Comparison of ENCODE assay signal across 1 cellular context in genomic region chr2:38960609-38961320, GRCh38.
TF ChIP-seq lines count a peak whose summit lies in the region.

No MANE protein-coding gene starts in this region.

TF ChIP-seq in GM12878, 131 proteins besides CTCF, POLR2A, EP300 and RAD21 (continued from another document):
- TF ChIP-seq, protein P1, sequence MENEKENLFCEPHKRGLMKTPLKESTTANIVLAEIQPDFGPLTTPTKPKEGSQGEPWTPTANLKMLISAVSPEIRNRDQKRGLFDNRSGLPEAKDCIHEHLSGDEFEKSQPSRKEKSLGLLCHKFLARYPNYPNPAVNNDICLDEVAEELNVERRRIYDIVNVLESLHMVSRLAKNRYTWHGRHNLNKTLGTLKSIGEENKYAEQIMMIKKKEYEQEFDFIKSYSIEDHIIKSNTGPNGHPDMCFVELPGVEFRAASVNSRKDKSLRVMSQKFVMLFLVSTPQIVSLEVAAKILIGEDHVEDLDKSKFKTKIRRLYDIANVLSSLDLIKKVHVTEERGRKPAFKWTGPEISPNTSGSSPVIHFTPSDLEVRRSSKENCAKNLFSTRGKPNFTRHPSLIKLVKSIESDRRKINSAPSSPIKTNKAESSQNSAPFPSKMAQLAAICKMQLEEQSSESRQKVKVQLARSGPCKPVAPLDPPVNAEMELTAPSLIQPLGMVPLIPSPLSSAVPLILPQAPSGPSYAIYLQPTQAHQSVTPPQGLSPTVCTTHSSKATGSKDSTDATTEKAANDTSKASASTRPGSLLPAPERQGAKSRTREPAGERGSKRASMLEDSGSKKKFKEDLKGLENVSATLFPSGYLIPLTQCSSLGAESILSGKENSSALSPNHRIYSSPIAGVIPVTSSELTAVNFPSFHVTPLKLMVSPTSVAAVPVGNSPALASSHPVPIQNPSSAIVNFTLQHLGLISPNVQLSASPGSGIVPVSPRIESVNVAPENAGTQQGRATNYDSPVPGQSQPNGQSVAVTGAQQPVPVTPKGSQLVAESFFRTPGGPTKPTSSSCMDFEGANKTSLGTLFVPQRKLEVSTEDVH (IDR thresholded peaks at IDR 0.05; ENCODE audit: low read depth, partially characterized antibody), result no peak
- TF ChIP-seq SUPT20H (IDR thresholded peaks at IDR 0.05; ENCODE audit: borderline replicate concordance, control insufficient read depth, low read depth, low read length) (no peak), IKZF1 (conservative IDR thresholded peaks at IDR 0.05) (no peak), CREB1 (IDR thresholded peaks at IDR 0.05; ENCODE audit: low read depth) (no peak), NBN (IDR thresholded peaks at IDR 0.05) (no peak)
- TF ChIP-seq, protein P2, sequence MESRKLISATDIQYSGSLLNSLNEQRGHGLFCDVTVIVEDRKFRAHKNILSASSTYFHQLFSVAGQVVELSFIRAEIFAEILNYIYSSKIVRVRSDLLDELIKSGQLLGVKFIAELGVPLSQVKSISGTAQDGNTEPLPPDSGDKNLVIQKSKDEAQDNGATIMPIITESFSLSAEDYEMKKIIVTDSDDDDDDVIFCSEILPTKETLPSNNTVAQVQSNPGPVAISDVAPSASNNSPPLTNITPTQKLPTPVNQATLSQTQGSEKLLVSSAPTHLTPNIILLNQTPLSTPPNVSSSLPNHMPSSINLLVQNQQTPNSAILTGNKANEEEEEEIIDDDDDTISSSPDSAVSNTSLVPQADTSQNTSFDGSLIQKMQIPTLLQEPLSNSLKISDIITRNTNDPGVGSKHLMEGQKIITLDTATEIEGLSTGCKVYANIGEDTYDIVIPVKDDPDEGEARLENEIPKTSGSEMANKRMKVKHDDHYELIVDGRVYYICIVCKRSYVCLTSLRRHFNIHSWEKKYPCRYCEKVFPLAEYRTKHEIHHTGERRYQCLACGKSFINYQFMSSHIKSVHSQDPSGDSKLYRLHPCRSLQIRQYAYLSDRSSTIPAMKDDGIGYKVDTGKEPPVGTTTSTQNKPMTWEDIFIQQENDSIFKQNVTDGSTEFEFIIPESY (IDR thresholded peaks at IDR 0.05), result no peak
- TF ChIP-seq, protein P3, sequence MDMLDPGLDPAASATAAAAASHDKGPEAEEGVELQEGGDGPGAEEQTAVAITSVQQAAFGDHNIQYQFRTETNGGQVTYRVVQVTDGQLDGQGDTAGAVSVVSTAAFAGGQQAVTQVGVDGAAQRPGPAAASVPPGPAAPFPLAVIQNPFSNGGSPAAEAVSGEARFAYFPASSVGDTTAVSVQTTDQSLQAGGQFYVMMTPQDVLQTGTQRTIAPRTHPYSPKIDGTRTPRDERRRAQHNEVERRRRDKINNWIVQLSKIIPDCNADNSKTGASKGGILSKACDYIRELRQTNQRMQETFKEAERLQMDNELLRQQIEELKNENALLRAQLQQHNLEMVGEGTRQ (IDR thresholded peaks at IDR 0.05; ENCODE audit: borderline replicate concordance, low read depth, low read length), result no peak
- TF ChIP-seq, protein P4, sequence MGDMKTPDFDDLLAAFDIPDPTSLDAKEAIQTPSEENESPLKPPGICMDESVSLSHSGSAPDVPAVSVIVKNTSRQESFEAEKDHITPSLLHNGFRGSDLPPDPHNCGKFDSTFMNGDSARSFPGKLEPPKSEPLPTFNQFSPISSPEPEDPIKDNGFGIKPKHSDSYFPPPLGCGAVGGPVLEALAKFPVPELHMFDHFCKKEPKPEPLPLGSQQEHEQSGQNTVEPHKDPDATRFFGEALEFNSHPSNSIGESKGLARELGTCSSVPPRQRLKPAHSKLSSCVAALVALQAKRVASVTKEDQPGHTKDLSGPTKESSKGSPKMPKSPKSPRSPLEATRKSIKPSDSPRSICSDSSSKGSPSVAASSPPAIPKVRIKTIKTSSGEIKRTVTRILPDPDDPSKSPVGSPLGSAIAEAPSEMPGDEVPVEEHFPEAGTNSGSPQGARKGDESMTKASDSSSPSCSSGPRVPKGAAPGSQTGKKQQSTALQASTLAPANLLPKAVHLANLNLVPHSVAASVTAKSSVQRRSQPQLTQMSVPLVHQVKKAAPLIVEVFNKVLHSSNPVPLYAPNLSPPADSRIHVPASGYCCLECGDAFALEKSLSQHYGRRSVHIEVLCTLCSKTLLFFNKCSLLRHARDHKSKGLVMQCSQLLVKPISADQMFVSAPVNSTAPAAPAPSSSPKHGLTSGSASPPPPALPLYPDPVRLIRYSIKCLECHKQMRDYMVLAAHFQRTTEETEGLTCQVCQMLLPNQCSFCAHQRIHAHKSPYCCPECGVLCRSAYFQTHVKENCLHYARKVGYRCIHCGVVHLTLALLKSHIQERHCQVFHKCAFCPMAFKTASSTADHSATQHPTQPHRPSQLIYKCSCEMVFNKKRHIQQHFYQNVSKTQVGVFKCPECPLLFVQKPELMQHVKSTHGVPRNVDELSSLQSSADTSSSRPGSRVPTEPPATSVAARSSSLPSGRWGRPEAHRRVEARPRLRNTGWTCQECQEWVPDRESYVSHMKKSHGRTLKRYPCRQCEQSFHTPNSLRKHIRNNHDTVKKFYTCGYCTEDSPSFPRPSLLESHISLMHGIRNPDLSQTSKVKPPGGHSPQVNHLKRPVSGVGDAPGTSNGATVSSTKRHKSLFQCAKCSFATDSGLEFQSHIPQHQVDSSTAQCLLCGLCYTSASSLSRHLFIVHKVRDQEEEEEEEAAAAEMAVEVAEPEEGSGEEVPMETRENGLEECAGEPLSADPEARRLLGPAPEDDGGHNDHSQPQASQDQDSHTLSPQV (IDR thresholded peaks at IDR 0.05), result no peak
TF ChIP-seq in GM12878: peak in this region for 0.
